25 cellular contexts compared by ENCODE assay signal in genomic region chr3:122394173-122394572, GRCh38. TPM values are rescaled to one million over a fixed set of nuclear protein-coding genes. Genes with fewer than 3 reads are reported as not detected.
A peak's percentile ranks its signal among the peaks of the same experiment; 100 is the strongest.
DNase-seq lines count a peak whose midpoint lies in the region; ATAC-seq, FAIRE-seq and TF ChIP-seq lines count a peak whose summit lies in the region.
"Had no signal": no experiment of that assay in that cellular context is flagged by ENCODE, and none has a peak within 500 bp of the region (broad histone marks: within the 10 kb centered on the region; RNA-seq: fewer than 3 reads in every experiment).

No MANE protein-coding gene starts in this region.

- dilution Hi-C loops in mammary epithelial cell (cut with HindIII; ENCODE audit: low sequenced_read_pairs), result no loop called here

- H2AFZ ChIP-seq in HepG2 (ENCODE audit: low read length) (no peak overlapping the region), mammary epithelial cell (ENCODE audit: low read depth, low read length) (peak overlapping the region; percentile 16)

- TF ChIP-seq CTCF in HepG2 (CRISPR knock-in tag; IDR thresholded peaks at IDR 0.05), result no peak
- no peak for TF ChIP-seq CTCF in right lobe of liver (IDR thresholded peaks at IDR 0.05)
- TF ChIP-seq CTCF in mammary epithelial cell (conservative IDR thresholded peaks at IDR 0.05 in 1 of 2, IDR thresholded peaks at IDR 0.05 in 1 of 2; ENCODE audit: extremely low read depth in 1 of 2, insufficient read depth in 1 of 2, low read depth in 1 of 2, low read length in 2 of 2), result no peak

- H3K4me1 ChIP-seq in HepG2 (ENCODE audit: insufficient read depth, low read length) (peaks cover 53% of the 10 kb centered on the region), right lobe of liver (peaks cover 0 to 52% (median 24%) of the 10 kb centered on the region in 4 donors), mammary epithelial cell (ENCODE audit: insufficient read depth, low read length) (peaks cover 15% of the 10 kb centered on the region)
- H3K4me1 ChIP-seq: Peyer's patch, prostate gland had no signal

- H3K9me3 Mint-ChIP-seq in memory B cell, result no peaks in the 10 kb centered on the region
- H3K9me3 Mint-ChIP-seq: activated T-helper 1 cell treated with anti-CD3 and anti-CD28 coated beads, Interleukin-12 subunit alpha, Interleukin-12 subunit beta, Interleukin-2, Interleukin-4 antibody, amounts not matched to agents 30 ng/mL and 10 ng/mL and 1 ng/mL, durations not matched to agents 14 hours and 24 hours and 36 hours; nephron had no signal

- no peak for TF ChIP-seq RAD21 in HepG2 (CRISPR knock-in tag; IDR thresholded peaks at IDR 0.05)

- H3K36me3 ChIP-seq in HepG2 (replicated peaks in 1 of 2; ENCODE audit: control insufficient read depth in 1 of 2, insufficient read depth in 2 of 2, low read length in 2 of 2) (peaks cover 0 to 11% of the 10 kb centered on the region in 2 experiments; a peak in 2 of 5 replicates), right lobe of liver (no peaks in the 10 kb centered on the region), mammary epithelial cell (ENCODE audit: insufficient read depth, low read length) (no peaks in the 10 kb centered on the region)
- H3K36me3 ChIP-seq: prostate gland had no signal

- H3K27me3 ChIP-seq in HepG2 (ENCODE audit: control insufficient read depth in 1 of 2, insufficient read depth in 2 of 2, low read length in 2 of 2), result no peaks in the 10 kb centered on the region
- H3K27me3 ChIP-seq in right lobe of liver, result no peaks in the 10 kb centered on the region
- no peaks in the 10 kb centered on the region for H3K27me3 ChIP-seq in mammary epithelial cell (ENCODE audit: insufficient read depth, low read length)
- H3K27me3 ChIP-seq: Peyer's patch, stomach had no signal

- no peaks in the 10 kb centered on the region for H3K9me3 ChIP-seq in HepG2 (ENCODE audit: low read length)
- H3K9me3 ChIP-seq in right lobe of liver, result no peaks in the 10 kb centered on the region
- no peaks in the 10 kb centered on the region for H3K9me3 ChIP-seq in mammary epithelial cell (replicated peaks; ENCODE audit: insufficient read depth, low read length)
- H3K9me3 ChIP-seq: Peyer's patch, prostate gland, stomach had no signal

- H3K4me3 ChIP-seq in HepG2 (replicated peaks in 1 of 3; ENCODE audit: insufficient read depth in 1 of 3, low read depth in 2 of 3, low read length in 3 of 3) (no peak overlapping the region), right lobe of liver (no peak overlapping the region), mammary epithelial cell (replicated peaks in 1 of 3; ENCODE audit: insufficient read depth in 1 of 3, low read depth in 2 of 3, low read length in 3 of 3) (no peak overlapping the region)
- H3K4me3 ChIP-seq: Peyer's patch, prostate gland, stomach had no signal

- WGBS in HepG2 (ENCODE audit: low lambda C conversion rate), result 89% methylated on average over 1 of the region's 1 CpG
- WGBS in right lobe of liver (ENCODE audit: insufficient coverage, low coverage, low lambda C conversion rate, missing lambda C conversion rate), result 100% methylated on average over 1 of the region's 1 CpG
- WGBS in mammary epithelial cell (ENCODE audit: low coverage, missing lambda C conversion rate), result 0% methylated on average over 1 of the region's 1 CpG

- no peak overlapping the region for H3K4me2 ChIP-seq in HepG2 (ENCODE audit: low read depth, low read length)
- peak overlapping the region; percentile 19 for H3K4me2 ChIP-seq in mammary epithelial cell (ENCODE audit: insufficient read depth, low read depth, low read length)

- ATAC-seq in HepG2, result no peak
- ATAC-seq in right lobe of liver, result no peak
- no peak for ATAC-seq in memory B cell (ENCODE audit: low read depth)
- ATAC-seq in GM21528 (IDR thresholded peaks at IDR 0.05; ENCODE audit: low FRiP score, unreplicated experiment), result no peak
- no peak for ATAC-seq in GM19467 (IDR thresholded peaks at IDR 0.05; ENCODE audit: unreplicated experiment)
- ATAC-seq: HCT116 had no signal

- intact Hi-C loops in HepG2 (cut with micrococcal nuclease; ENCODE audit: unreplicated experiment), result no loop called here
- intact Hi-C loops in right lobe of liver (cut with DNase I), result no loop called here
- intact Hi-C loops in mammary epithelial cell (cut with micrococcal nuclease), result loop anchor here (5.0 to 10.0 kb wide), 2 partner anchors 168 to 541 kb away; partner anchors contain the start of genes DTX3L and PARP9

- H3K27me3 Mint-ChIP-seq in memory B cell, result no peaks in the 10 kb centered on the region

- no peak for FAIRE-seq in HepG2 (lab: Jason Lieb, UNC)

- TF ChIP-seq EP300 in HepG2 (IDR thresholded peaks at IDR 0.05; ENCODE audit: low read depth in 2 of 2, low read length in 2 of 2), result no peak
- no peak for TF ChIP-seq EP300 in HepG2 (CRISPR knock-in tag; IDR thresholded peaks at IDR 0.05; ENCODE audit: borderline replicate concordance)

- H4K20me1 ChIP-seq in HepG2 (ENCODE audit: insufficient read depth, low read length) (0 out of 2 replicates have a peak, but pooled peaks cover 7% of the 10 kb centered on the region), mammary epithelial cell (ENCODE audit: insufficient read depth, low read length) (no peaks in the 10 kb centered on the region)

- H3K9ac ChIP-seq in HepG2 (ENCODE audit: insufficient read depth, low read depth, low read length) (no peak overlapping the region), mammary epithelial cell (ENCODE audit: insufficient read depth, low read length) (no peak overlapping the region)

- POLR2A ChIA-PET in HepG2 (lab: Yijun Ruan, JAX), result interaction anchor here (1.4 to 4.1 kb wide), 4 partner anchors 10 to 285 kb away, joined by 3 to 67 read pairs (median 8); partner anchors contain the start of genes FAM162A, MIX23 and WDR5B

- in situ Hi-C loops in HepG2 (cut with HindIII; ENCODE audit: extremely low pct_ligation_motif_present, low pct_unique_long_range_greater_than_20kb), result loop anchor here (5.0 kb wide), 1 partner anchor 283 kb away; no protein-coding TSS in a partner anchor
- in situ Hi-C loops in mammary epithelial cell (cut with MboI; ENCODE audit: low sequenced_read_pairs in 2 of 2), result no loop called here

- H3K79me2 ChIP-seq in HepG2 (ENCODE audit: insufficient read depth, low read length) (peaks cover 69% of the 10 kb centered on the region), mammary epithelial cell (ENCODE audit: insufficient read depth, low read length) (peaks cover 10% of the 10 kb centered on the region)

- no peak for TF ChIP-seq POLR2A in HepG2 (IDR thresholded peaks at IDR 0.05; ENCODE audit: insufficient read depth in 1 of 2, low read depth in 2 of 2, low read length in 2 of 2)
- TF ChIP-seq POLR2A in right lobe of liver (IDR thresholded peaks at IDR 0.05), result no peak

- no peak for DNase-seq in HepG2 (ENCODE audit: low spot score)
- no peak for DNase-seq in right lobe of liver
- peak; percentile 17 for DNase-seq in mammary epithelial cell
- DNase-seq in memory B cell (ENCODE audit: low spot score in 2 of 2), result no peak
- no peak for DNase-seq in NK-92 treated with Interleukin-12 subunit alpha and Interleukin-12 subunit beta, amount 100 ng/mL, for 24 hours (lab: John Stamatoyannopoulos, UW)
- no peak for DNase-seq in NCI-H2227 (lab: John Stamatoyannopoulos, UW; ENCODE audit: unreplicated experiment)
- DNase-seq: activated CD4-positive, CD25-positive, alpha-beta regulatory T cell; C1 segment of cervical spinal cord; cerebellar nuclear complex; DMS 273 treated with DMSO at 0.1 percent for 48 hours; effector CD4-positive, alpha-beta T cell; hippocampal formation; NCI-H1930; NCI-H446; Peyer's patch; stimulated activated CD4-positive, alpha-beta T cell treated with anti-CD3 and anti-CD28 coated beads, Interleukin-4, amount 100 ng/mL, for 1 hour; stomach; T-helper 2 cell had no signal

- H3K27ac ChIP-seq in HepG2 (ENCODE audit: extremely low read length, insufficient read depth, low read length) (no peak overlapping the region), right lobe of liver (peak overlapping the region in 1 of 3 donors; percentile 17), mammary epithelial cell (ENCODE audit: insufficient read depth, low read depth, low read length) (peak overlapping the region; percentile 11)
- H3K27ac ChIP-seq: HL-60, Peyer's patch had no signal

- CTCF ChIA-PET in HepG2 (lab: Yijun Ruan, JAX; ENCODE audit: low intra/inter-chr PET ratio, low total read pairs), result no interaction called here
- CTCF ChIA-PET in mammary epithelial cell (lab: Charles Lee; ENCODE audit: low non-redundant PET), result no interaction called here

- no peak overlapping the region for H3K4me3 Mint-ChIP-seq in memory B cell
- H3K4me3 Mint-ChIP-seq: activated T-helper 1 cell treated with anti-CD3 and anti-CD28 coated beads, Interleukin-12 subunit alpha, Interleukin-12 subunit beta, Interleukin-2, Interleukin-4 antibody, amounts not matched to agents 30 ng/mL and 10 ng/mL and 1 ng/mL, durations not matched to agents 14 hours and 24 hours and 36 hours; nephron had no signal

- peak overlapping the region; percentile 6 for H3K27ac Mint-ChIP-seq in memory B cell
- H3K27ac Mint-ChIP-seq: activated T-helper 1 cell treated with anti-CD3 and anti-CD28 coated beads, Interleukin-12 subunit alpha, Interleukin-12 subunit beta, Interleukin-2, Interleukin-4 antibody, amounts not matched to agents 30 ng/mL and 10 ng/mL and 1 ng/mL, durations not matched to agents 14 hours and 24 hours and 36 hours; nephron had no signal

- no TSS peak for BruUV-seq in HepG2 (replicated peaks; lab: Mats Ljungman, UMichigan)
- BruUV-seq in mammary epithelial cell (replicated peaks; lab: Mats Ljungman, UMichigan), result no TSS peak

- H3K4me1 Mint-ChIP-seq in memory B cell, result peaks cover 4% of the 10 kb centered on the region
- H3K4me1 Mint-ChIP-seq: nephron had no signal

- peaks cover 2% of the 10 kb centered on the region for H3K36me3 Mint-ChIP-seq in memory B cell

RNA-seq across cellular contexts. Expression of gene FAM162A, which starts 10.2 kb away (rescaled TPM):
- total RNA-seq in HepG2 (2016; rRNA removed; fragmentation: Illumina TruSeq; extraction: Trizol) (115 and 131 TPM in 2 replicates), right lobe of liver (10 to 100 TPM; 26.9 to 57.0 (median 51.5) TPM), mammary epithelial cell (10 to 100 TPM; 14.2 to 55.3 TPM)
- 18.3 and 23.7 TPM in 2 replicates for total RNA-seq in HepG2 (2016; cell fraction: cytosol; rRNA removed; fragmentation: Illumina TruSeq; extraction: Trizol; ENCODE audit: low read depth)
- total RNA-seq in HepG2 (2016; cell fraction: insoluble cytoplasmic fraction; rRNA removed; fragmentation: Illumina TruSeq; extraction: Trizol), result 118 and 149 TPM in 2 replicates
- 29.2 and 29.7 TPM in 2 replicates for total RNA-seq in HepG2 (2016; cell fraction: membrane; rRNA removed; fragmentation: Illumina TruSeq; extraction: Trizol)
- 44.8 and 51.6 TPM in 2 replicates for total RNA-seq in HepG2 (2016; cell fraction: nucleus; rRNA removed; fragmentation: Illumina TruSeq; extraction: Trizol)
- polyA plus RNA-seq in HepG2 (2011; rRNA removed) (141 and 155 TPM in 2 replicates), mammary epithelial cell (76.5 TPM)
- 81.9 and 104 TPM in 2 replicates for polyA plus RNA-seq in HepG2 (2011; cell fraction: cytosol; rRNA removed)
- 33.6 and 34.6 TPM in 2 replicates for polyA plus RNA-seq in HepG2 (2011; cell fraction: nucleus; rRNA removed)
- polyA plus RNA-seq in HepG2 (2012), result 197 and 266 TPM in 2 replicates
- 34.9 and 38.9 TPM in 2 replicates for polyA plus RNA-seq in HepG2 (2016; cell fraction: cytosol; fragmentation: Illumina TruSeq; extraction: Trizol; ENCODE audit: low read depth)
- 167 and 187 TPM in 2 replicates for polyA plus RNA-seq in HepG2 (2016; cell fraction: insoluble cytoplasmic fraction; fragmentation: Illumina TruSeq; extraction: Trizol; ENCODE audit: low read depth)
- polyA plus RNA-seq in HepG2 (2016; cell fraction: membrane; fragmentation: Illumina TruSeq; extraction: Trizol; ENCODE audit: low read depth), result 30.9 and 35.6 TPM in 2 replicates
- polyA plus RNA-seq in HepG2 (2016; cell fraction: nucleus; fragmentation: Illumina TruSeq; extraction: Trizol; ENCODE audit: insufficient read depth, low read depth), result 93.4 and 95.0 TPM in 2 replicates
- polyA minus RNA-seq in HepG2 (2011; rRNA and poly(A)+ RNA removed; ENCODE audit: low replicate concordance), result 11.7 and 21.1 TPM in 2 replicates
- polyA minus RNA-seq in HepG2 (2011; cell fraction: cytosol; rRNA and poly(A)+ RNA removed), result 29.6 and 36.6 TPM in 2 replicates
- 70.0 and 72.2 TPM in 2 replicates for polyA minus RNA-seq in HepG2 (2011; cell fraction: nucleus; rRNA and poly(A)+ RNA removed)
- 12.4 TPM for polyA minus RNA-seq in mammary epithelial cell

RNA-seq across cellular contexts. Expression of gene MIX23, which starts 11.1 kb away (rescaled TPM):
- total RNA-seq in HepG2 (2016; rRNA removed; fragmentation: Illumina TruSeq; extraction: Trizol) (152 and 233 TPM in 2 replicates), right lobe of liver (10 to 100 TPM; 21.3 to 36.0 (median 27.1) TPM), mammary epithelial cell (10 to 100 TPM; 13.2 to 42.1 TPM)
- total RNA-seq in HepG2 (2016; cell fraction: cytosol; rRNA removed; fragmentation: Illumina TruSeq; extraction: Trizol; ENCODE audit: low read depth), result 96.3 and 103 TPM in 2 replicates
- total RNA-seq in HepG2 (2016; cell fraction: insoluble cytoplasmic fraction; rRNA removed; fragmentation: Illumina TruSeq; extraction: Trizol), result 150 and 251 TPM in 2 replicates
- 93.8 and 116 TPM in 2 replicates for total RNA-seq in HepG2 (2016; cell fraction: membrane; rRNA removed; fragmentation: Illumina TruSeq; extraction: Trizol)
- 55.1 and 57.7 TPM in 2 replicates for total RNA-seq in HepG2 (2016; cell fraction: nucleus; rRNA removed; fragmentation: Illumina TruSeq; extraction: Trizol)
- polyA plus RNA-seq in HepG2 (2011; rRNA removed) (16.2 and 20.0 TPM in 2 replicates), mammary epithelial cell (16.0 TPM)
- 10.9 and 12.5 TPM in 2 replicates for polyA plus RNA-seq in HepG2 (2011; cell fraction: cytosol; rRNA removed)
- 7.9 and 12.8 TPM in 2 replicates for polyA plus RNA-seq in HepG2 (2011; cell fraction: nucleus; rRNA removed)
- polyA plus RNA-seq in HepG2 (2012), result 65.6 and 98.8 TPM in 2 replicates
- 99.1 and 102 TPM in 2 replicates for polyA plus RNA-seq in HepG2 (2016; cell fraction: cytosol; fragmentation: Illumina TruSeq; extraction: Trizol; ENCODE audit: low read depth)
- polyA plus RNA-seq in HepG2 (2016; cell fraction: insoluble cytoplasmic fraction; fragmentation: Illumina TruSeq; extraction: Trizol; ENCODE audit: low read depth), result 274 and 298 TPM in 2 replicates
- polyA plus RNA-seq in HepG2 (2016; cell fraction: membrane; fragmentation: Illumina TruSeq; extraction: Trizol; ENCODE audit: low read depth), result 96.2 and 118 TPM in 2 replicates
- 116 and 117 TPM in 2 replicates for polyA plus RNA-seq in HepG2 (2016; cell fraction: nucleus; fragmentation: Illumina TruSeq; extraction: Trizol; ENCODE audit: insufficient read depth, low read depth)
- polyA minus RNA-seq in HepG2 (2011; rRNA and poly(A)+ RNA removed; ENCODE audit: low replicate concordance), result 3.6 and 4.8 TPM in 2 replicates
- 18.9 and 22.0 TPM in 2 replicates for polyA minus RNA-seq in HepG2 (2011; cell fraction: cytosol; rRNA and poly(A)+ RNA removed)
- polyA minus RNA-seq in HepG2 (2011; cell fraction: nucleus; rRNA and poly(A)+ RNA removed), result 23.4 and 27.4 TPM in 2 replicates
- not detected for polyA minus RNA-seq in mammary epithelial cell

RNA-seq across cellular contexts. Expression of gene WDR5B, which starts 21.7 kb away (rescaled TPM):
- total RNA-seq in HepG2 (2016; rRNA removed; fragmentation: Illumina TruSeq; extraction: Trizol), result 3.6 and 4.5 TPM in 2 replicates
- total RNA-seq in HepG2 (2016; cell fraction: cytosol; rRNA removed; fragmentation: Illumina TruSeq; extraction: Trizol; ENCODE audit: low read depth), result 1.1 and 1.2 TPM in 2 replicates
- total RNA-seq in HepG2 (2016; cell fraction: insoluble cytoplasmic fraction; rRNA removed; fragmentation: Illumina TruSeq; extraction: Trizol), result 3.5 and 5.6 TPM in 2 replicates
- total RNA-seq in HepG2 (2016; cell fraction: membrane; rRNA removed; fragmentation: Illumina TruSeq; extraction: Trizol), result 2.8 and 3.6 TPM in 2 replicates
- total RNA-seq in HepG2 (2016; cell fraction: nucleus; rRNA removed; fragmentation: Illumina TruSeq; extraction: Trizol), result 4.0 TPM in 2 replicates
- polyA plus RNA-seq in HepG2 (2011; rRNA removed), result 2.2 and 2.5 TPM in 2 replicates
- 0.94 and 1.8 TPM in 2 replicates for polyA plus RNA-seq in HepG2 (2011; cell fraction: cytosol; rRNA removed)
- polyA plus RNA-seq in HepG2 (2011; cell fraction: nucleus; rRNA removed), result 1.3 and 2.0 TPM in 2 replicates
- 1.6 and 2.3 TPM in 2 replicates for polyA plus RNA-seq in HepG2 (2012)
- 0.49 and 0.52 TPM in 2 replicates for polyA plus RNA-seq in HepG2 (2016; cell fraction: cytosol; fragmentation: Illumina TruSeq; extraction: Trizol; ENCODE audit: low read depth)
- 3.5 and 4.0 TPM in 2 replicates for polyA plus RNA-seq in HepG2 (2016; cell fraction: insoluble cytoplasmic fraction; fragmentation: Illumina TruSeq; extraction: Trizol; ENCODE audit: low read depth)
- polyA plus RNA-seq in HepG2 (2016; cell fraction: membrane; fragmentation: Illumina TruSeq; extraction: Trizol; ENCODE audit: low read depth), result 1.4 and 1.5 TPM in 2 replicates
- polyA plus RNA-seq in HepG2 (2016; cell fraction: nucleus; fragmentation: Illumina TruSeq; extraction: Trizol; ENCODE audit: insufficient read depth, low read depth), result 3.7 and 4.4 TPM in 2 replicates
- 1.7 and 3.5 TPM in 2 replicates for polyA minus RNA-seq in HepG2 (2011; rRNA and poly(A)+ RNA removed; ENCODE audit: low replicate concordance)
- 1.1 and 1.4 TPM in 2 replicates for polyA minus RNA-seq in HepG2 (2011; cell fraction: cytosol; rRNA and poly(A)+ RNA removed)
- 5.9 and 8.2 TPM in 2 replicates for polyA minus RNA-seq in HepG2 (2011; cell fraction: nucleus; rRNA and poly(A)+ RNA removed)
- 1 to 10 TPM; 1.4 to 4.0 (median 2.1) TPM for total RNA-seq in right lobe of liver
- total RNA-seq in mammary epithelial cell, result 1 to 10 TPM; 3.0 to 4.3 TPM
- 1.4 TPM for polyA plus RNA-seq in mammary epithelial cell
- 0.16 TPM for polyA minus RNA-seq in mammary epithelial cell
